12 cellular contexts compared by ENCODE assay signal in genomic region chrX:71871367-71871766, GRCh38. TPM values are rescaled to one million over a fixed set of nuclear protein-coding genes. Genes with fewer than 3 reads are reported as not detected.
A peak's percentile ranks its signal among the peaks of the same experiment; 100 is the strongest.
DNase-seq lines count a peak whose midpoint lies in the region; ATAC-seq and TF ChIP-seq lines count a peak whose summit lies in the region.
"Had no signal": no experiment of that assay in that cellular context is flagged by ENCODE, and none has a peak within 500 bp of the region (broad histone marks: within the 10 kb centered on the region; RNA-seq: fewer than 3 reads in every experiment).

No MANE protein-coding gene starts in this region.

- no peak overlapping the region for H3K27ac ChIP-seq in RWPE1
- no peak overlapping the region for H3K27ac ChIP-seq in stomach
- H3K27ac ChIP-seq: BLaER1 had no signal

- H3K36me3 ChIP-seq in stomach = no peaks in the 10 kb centered on the region
- H3K36me3 ChIP-seq: BLaER1 had no signal

- TF ChIP-seq EP300 in stomach (IDR thresholded peaks at IDR 0.05) = no peak

- no peaks in the 10 kb centered on the region for H3K9me3 ChIP-seq in stomach

- no peaks in the 10 kb centered on the region for H3K4me1 ChIP-seq in stomach

- no peak for ATAC-seq in HG03565 (IDR thresholded peaks at IDR 0.05; ENCODE audit: unreplicated experiment)
- no peak for ATAC-seq in GM21723 (IDR thresholded peaks at IDR 0.05; ENCODE audit: unreplicated experiment)

- intact Hi-C loops in stomach (cut with DNase I; ENCODE audit: low total_unique reads) = no loop called here

- H3K4me3 ChIP-seq in fibroblast of pulmonary artery (replicated peaks; ENCODE audit: low read depth, low read length) (no peak overlapping the region), stomach (no peak overlapping the region)
- H3K4me3 ChIP-seq: BLaER1 had no signal

- peak; percentile 43 for DNase-seq in stimulated activated CD4-positive, alpha-beta T cell treated with anti-CD3 and anti-CD28 coated beads, Interleukin-15, amount 100 ng/mL, for 24 hours
- no peak for DNase-seq in stimulated activated CD4-positive, alpha-beta T cell treated with anti-CD3 and anti-CD28 coated beads, Interleukin-2, amount 100 ng/mL, for 48 hours
- DNase-seq in RWPE1 (ENCODE audit: low spot score) = peak; percentile 22
- peak; percentile 26 for DNase-seq in fibroblast of pulmonary artery (ENCODE audit: low read depth)
- peak; percentile 55 for DNase-seq in stomach
- no peak for DNase-seq in LoVo (ENCODE audit: low spot score)
- DNase-seq: cortex of kidney, DMS79, NCI-H2227 treated with DMSO at 0.1 percent for 48 hours had no signal

- TF ChIP-seq CTCF in RWPE1 (conservative IDR thresholded peaks at IDR 0.05; ENCODE audit: low read depth) = no peak
- no peak for TF ChIP-seq CTCF in fibroblast of pulmonary artery (IDR thresholded peaks at IDR 0.05; ENCODE audit: low read length, missing control alignments)
- no peak for TF ChIP-seq CTCF in stomach (IDR thresholded peaks at IDR 0.05)

- 49 to 67% (median 56%) methylated on average over 6 of the region's 6 CpGs for WGBS in stomach, 5 donors

- no peak for TF ChIP-seq POLR2A in stomach (IDR thresholded peaks at IDR 0.05)

- CTCF ChIA-PET in RWPE1 (lab: Yijun Ruan, JAX) = no interaction called here

- POLR2A ChIA-PET in RWPE1 (lab: Yijun Ruan, JAX; ENCODE audit: low non-redundant PET) = no interaction called here

- peaks cover 0 to 32% (median 0%) of the 10 kb centered on the region in 3 donors for H3K27me3 ChIP-seq in stomach

RNA-seq across cellular contexts. Expression of gene NHSL2, which starts 39.3 kb away (rescaled TPM):
- total RNA-seq in stomach = 1 to 10 TPM in 4 of 5 donors, under 1 TPM in 1; under 0.01 to 6.4 (median 2.9) TPM
- under 1 TPM; 0.46 to 0.73 (median 0.68) TPM for polyA plus RNA-seq in stomach

Comparison
In these comparisons a context has a peak if more than half of its experiments do, and no peak if none do; other contexts are left out.
1. DNase-seq: peak in stimulated activated CD4-positive, alpha-beta T cell treated with anti-CD3 and anti-CD28 coated beads, Interleukin-15, amount 100 ng/mL, for 24 hours (single experiment), RWPE1 (single experiment), fibroblast of pulmonary artery (single experiment) and stomach (single experiment); none in stimulated activated CD4-positive, alpha-beta T cell treated with anti-CD3 and anti-CD28 coated beads, Interleukin-2, amount 100 ng/mL, for 48 hours (0 of 2) and LoVo (single experiment).